8 cellular contexts compared by ENCODE assay signal in genomic region chr7:90403174-90404113, GRCh38. TPM values are rescaled to one million over a fixed set of nuclear protein-coding genes. Genes with fewer than 3 reads are reported as not detected.
DNase-seq lines count a peak whose midpoint lies in the region; ATAC-seq and TF ChIP-seq lines count a peak whose summit lies in the region.

Gene CLDN12 (plus strand): TSS chr7:90403461. CDS start chr7:90412677, 9,216 bp downstream.

- POLR2A ChIA-PET in PC-9 (lab: Charles Lee; ENCODE audit: unreplicated experiment), result interaction anchor here (0.5 to 0.9 kb wide), 3 partner anchors 17 to 693 kb away, joined by 3 to 9 read pairs (median 7); no protein-coding TSS in a partner anchor

- peak; percentile 96 for ATAC-seq in GM21619 (IDR thresholded peaks at IDR 0.05; ENCODE audit: unreplicated experiment)
- peak; percentile 99 for ATAC-seq in activated T-cell treated with anti-CD3 and anti-CD28 coated beads, Interleukin-2, amount 50 U/mL, for 4 hours

- H3K4me2 ChIP-seq in PC-9, result peak within 1 kb of the TSS; percentile 81

- TSS peak; percentile 51 for BruUV-seq in PC-9 (replicated peaks; lab: Mats Ljungman, UMichigan)

- H3K27me3 ChIP-seq in PC-9 (ENCODE audit: insufficient read depth, low read depth), result no peaks in the 10 kb centered on the region
- H3K27me3 ChIP-seq in esophagus muscularis mucosa, result no peaks in the 10 kb centered on the region
- no peaks in the 10 kb centered on the region for H3K27me3 ChIP-seq in muscle layer of colon (ENCODE audit: control insufficient read depth in 1 of 2, insufficient read depth in 2 of 2, low read length in 2 of 2)

- peaks cover 4% of the 10 kb centered on the region; the same call in 1 of the 2 replicates for H3F3A ChIP-seq in PC-9 (ENCODE audit: insufficient read depth, low read depth)

- WGBS in esophagus muscularis mucosa, result under 1% methylated on average over 31 of the region's 35 CpGs

- H3K79me2 ChIP-seq in PC-9 (ENCODE audit: low read depth), result peaks cover 25% of the 10 kb centered on the region

- H3K9ac ChIP-seq in muscle layer of colon (ENCODE audit: low read length), result peak within 1 kb of the TSS; percentile 97

- H3K4me1 Mint-ChIP-seq in activated T-cell treated with anti-CD3 and anti-CD28 coated beads, Interleukin-2, amount 50 U/mL, for 4 hours (ENCODE audit: low read depth), result peaks cover 21% of the 10 kb centered on the region

- no peaks in the 10 kb centered on the region for H4K20me1 ChIP-seq in PC-9 (ENCODE audit: insufficient read depth)

- intact Hi-C loops in PC-9 (cut with micrococcal nuclease; ENCODE audit: unreplicated experiment) (loop anchor here (1.0 kb wide), 1 partner anchor 57 kb away; the partner anchor contains the start of gene GTPBP10), esophagus muscularis mucosa (cut with DNase I) (loop anchor here (5.0 kb wide), 1 partner anchor 56 kb away; the partner anchor contains the start of gene GTPBP10)

- peak within 1 kb of the TSS; percentile 73 for H3K27ac ChIP-seq in PC-9
- peak within 1 kb of the TSS; percentile 86 to 93 (median 90) for H3K27ac ChIP-seq in esophagus muscularis mucosa (replicated peaks in 1 of 4)
- H3K27ac ChIP-seq in muscle layer of colon (ENCODE audit: low read depth, low read length), result peak within 1 kb of the TSS; percentile 85

- peaks cover 13% of the 10 kb centered on the region for H3K4me1 ChIP-seq in PC-9 (replicated peaks; ENCODE audit: insufficient read depth)
- peaks cover 12 to 21% (median 18%) of the 10 kb centered on the region in 4 donors for H3K4me1 ChIP-seq in esophagus muscularis mucosa
- H3K4me1 ChIP-seq in muscle layer of colon (ENCODE audit: insufficient read depth, low read length), result peaks cover 5% of the 10 kb centered on the region

- TF ChIP-seq RAD21 in Ishikawa (IDR thresholded peaks at IDR 0.05; ENCODE audit: low read depth), result no peak

- DNase-seq in DMS53 (lab: John Stamatoyannopoulos, UW), result peak; percentile 97
- peak; percentile 83 to 87 for DNase-seq in PC-9
- DNase-seq in activated T-cell treated with anti-CD3 and anti-CD28 coated beads, Interleukin-2, amount 50 U/mL, for 4 hours, result peak; percentile 58
- peak; percentile 93 for DNase-seq in esophagus muscularis mucosa (ENCODE audit: extremely low spot score)
- DNase-seq in stimulated activated CD8-positive, alpha-beta memory T cell treated with anti-CD3 and anti-CD28 coated beads, Interleukin-7, amount 100 ng/mL, for 24 hours (ENCODE audit: low read depth), result peak; percentile 46

- peak within 1 kb of the TSS; percentile 97 for H3K4me3 ChIP-seq in PC-9
- H3K4me3 ChIP-seq in esophagus muscularis mucosa, result peak within 1 kb of the TSS; percentile 59 to 74 (median 70)
- peak within 1 kb of the TSS; percentile 45 to 98 for H3K4me3 ChIP-seq in muscle layer of colon (ENCODE audit: low read depth in 1 of 2, low read length in 2 of 2)

- H3K9me3 ChIP-seq in PC-9 (ENCODE audit: insufficient read depth, low read depth), result no peaks in the 10 kb centered on the region; the same call in 1 of the 2 replicates
- H3K9me3 ChIP-seq in esophagus muscularis mucosa, result peaks cover 0 to 9% (median 3%) of the 10 kb centered on the region in 4 donors
- H3K9me3 ChIP-seq in muscle layer of colon (ENCODE audit: low read length), result no peaks in the 10 kb centered on the region

- H3K36me3 ChIP-seq in PC-9 (ENCODE audit: low read depth) (peaks cover 4% of the 10 kb centered on the region; the same call in 1 of the 2 replicates), esophagus muscularis mucosa (peaks cover 6 to 28% (median 15%) of the 10 kb centered on the region in 4 donors), muscle layer of colon (ENCODE audit: insufficient read depth, low read length) (peaks cover 16% of the 10 kb centered on the region)

- CTCF ChIA-PET in PC-9 (lab: Charles Lee), result no interaction called here

- TF ChIP-seq EP300 in Ishikawa (IDR thresholded peaks at IDR 0.05; ENCODE audit: borderline replicate concordance) (no peak; the same call in 1 of the 2 replicates), esophagus muscularis mucosa (IDR thresholded peaks at IDR 0.05) (no peak)

- no peaks in the 10 kb centered on the region for H3K27me3 Mint-ChIP-seq in activated T-cell treated with anti-CD3 and anti-CD28 coated beads, Interleukin-2, amount 50 U/mL, for 4 hours (ENCODE audit: low read depth)

- H3K4me3 Mint-ChIP-seq in activated T-cell treated with anti-CD3 and anti-CD28 coated beads, Interleukin-2, amount 50 U/mL, for 4 hours, result peak within 1 kb of the TSS; percentile 91

- TF ChIP-seq CTCF in PC-9 (conservative IDR thresholded peaks at IDR 0.05), result no peak
- TF ChIP-seq CTCF in esophagus muscularis mucosa (IDR thresholded peaks at IDR 0.05), result no peak

- H3K36me3 Mint-ChIP-seq in activated T-cell treated with anti-CD3 and anti-CD28 coated beads, Interleukin-2, amount 50 U/mL, for 4 hours (ENCODE audit: insufficient read depth), result peaks cover 3% of the 10 kb centered on the region

- TF ChIP-seq POLR2A in esophagus muscularis mucosa (IDR thresholded peaks at IDR 0.05; ENCODE audit: low read depth), result no peak

- peak within 1 kb of the TSS; percentile 98 for H2AFZ ChIP-seq in PC-9

- H3K9me2 ChIP-seq in PC-9 (ENCODE audit: insufficient read depth), result no peaks in the 10 kb centered on the region

- H3K9me3 Mint-ChIP-seq in activated T-cell treated with anti-CD3 and anti-CD28 coated beads, Interleukin-2, amount 50 U/mL, for 4 hours, result peaks cover 23% of the 10 kb centered on the region

TF ChIP-seq in Ishikawa, 13 proteins besides CTCF, POLR2A, EP300 and RAD21:
- no peak for TF ChIP-seq REST (IDR thresholded peaks at IDR 0.05; ENCODE audit: low read depth)
- 0 out of 2 replicates have a peak, but pooled peaks have one; percentile 14 for TF ChIP-seq NFIC (IDR thresholded peaks at IDR 0.05)
- peak; percentile 47; the same call in 1 of the 2 replicates for TF ChIP-seq TCF12 (IDR thresholded peaks at IDR 0.05; ENCODE audit: low read depth)
- 0 out of 2 replicates have a peak, but pooled peaks have one; percentile 45 for TF ChIP-seq ZBTB7A (IDR thresholded peaks at IDR 0.05; ENCODE audit: low read depth)
- TF ChIP-seq YY1 (IDR thresholded peaks at IDR 0.05; ENCODE audit: low read depth), result no peak
- peak; percentile 33 for TF ChIP-seq EGR1 (IDR thresholded peaks at IDR 0.05)
- TF ChIP-seq CEBPB (IDR thresholded peaks at IDR 0.05), result peak; percentile 96
- peak; percentile 37 for TF ChIP-seq CREB1 (IDR thresholded peaks at IDR 0.05; ENCODE audit: low read depth)
- peak; percentile 75 for TF ChIP-seq TAF1 (IDR thresholded peaks at IDR 0.05; ENCODE audit: low read depth)
- TF ChIP-seq, protein P1, sequence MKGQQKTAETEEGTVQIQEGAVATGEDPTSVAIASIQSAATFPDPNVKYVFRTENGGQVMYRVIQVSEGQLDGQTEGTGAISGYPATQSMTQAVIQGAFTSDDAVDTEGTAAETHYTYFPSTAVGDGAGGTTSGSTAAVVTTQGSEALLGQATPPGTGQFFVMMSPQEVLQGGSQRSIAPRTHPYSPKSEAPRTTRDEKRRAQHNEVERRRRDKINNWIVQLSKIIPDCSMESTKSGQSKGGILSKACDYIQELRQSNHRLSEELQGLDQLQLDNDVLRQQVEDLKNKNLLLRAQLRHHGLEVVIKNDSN (IDR thresholded peaks at IDR 0.05), result peak; percentile 28; the same call in 1 of the 2 replicates
- peak; percentile 77 for TF ChIP-seq MAX (IDR thresholded peaks at IDR 0.05)
- TF ChIP-seq FOXM1 (IDR thresholded peaks at IDR 0.05; ENCODE audit: borderline replicate concordance, low read depth), result peak; percentile 53; the same call in 1 of the 2 replicates
- TF ChIP-seq TEAD4 (IDR thresholded peaks at IDR 0.05), result peak; percentile 19; the same call in 1 of the 2 replicates

RNA-seq across cellular contexts. Expression of gene CLDN12, which starts in this region (rescaled TPM):
- total RNA-seq in PC-9 (2021) (50.9 and 57.7 TPM in 2 replicates), esophagus muscularis mucosa (10 to 100 TPM; 17.6 to 33.6 (median 20.1) TPM)
- 1 to 10 TPM; 1.1 to 2.3 (median 1.6) TPM for total RNA-seq in activated T-cell treated with anti-CD3 and anti-CD28 coated beads, Interleukin-2, amount 50 U/mL, for 4 hours

Comparison
In these comparisons a context has a peak if more than half of its experiments do, and no peak if none do; other contexts are left out.
1. Peak in every context shown above with its lines: DNase-seq, ATAC-seq, H3K4me3 ChIP-seq and H3K27ac ChIP-seq.
2. RNA of gene CLDN12 (total RNA-seq): 50.9 to 57.7 TPM in PC-9 and 17.6 to 33.6 TPM in esophagus muscularis mucosa; 1.1 to 2.3 TPM in activated T-cell treated with anti-CD3 and anti-CD28 coated beads, Interleukin-2, amount 50 U/mL, for 4 hours; every median in the first group is over 4 times any median in the second.
3. DNase-seq: peak in every context shown above with its lines; median percentile 97 in DMS53; 93 in esophagus muscularis mucosa; 85 in PC-9; 58 in activated T-cell treated with anti-CD3 and anti-CD28 coated beads, Interleukin-2, amount 50 U/mL, for 4 hours; 46 in stimulated activated CD8-positive, alpha-beta memory T cell treated with anti-CD3 and anti-CD28 coated beads, Interleukin-7, amount 100 ng/mL, for 24 hours.